ENCODE assay signal across 13 cellular contexts in the genomic region with DNA sequence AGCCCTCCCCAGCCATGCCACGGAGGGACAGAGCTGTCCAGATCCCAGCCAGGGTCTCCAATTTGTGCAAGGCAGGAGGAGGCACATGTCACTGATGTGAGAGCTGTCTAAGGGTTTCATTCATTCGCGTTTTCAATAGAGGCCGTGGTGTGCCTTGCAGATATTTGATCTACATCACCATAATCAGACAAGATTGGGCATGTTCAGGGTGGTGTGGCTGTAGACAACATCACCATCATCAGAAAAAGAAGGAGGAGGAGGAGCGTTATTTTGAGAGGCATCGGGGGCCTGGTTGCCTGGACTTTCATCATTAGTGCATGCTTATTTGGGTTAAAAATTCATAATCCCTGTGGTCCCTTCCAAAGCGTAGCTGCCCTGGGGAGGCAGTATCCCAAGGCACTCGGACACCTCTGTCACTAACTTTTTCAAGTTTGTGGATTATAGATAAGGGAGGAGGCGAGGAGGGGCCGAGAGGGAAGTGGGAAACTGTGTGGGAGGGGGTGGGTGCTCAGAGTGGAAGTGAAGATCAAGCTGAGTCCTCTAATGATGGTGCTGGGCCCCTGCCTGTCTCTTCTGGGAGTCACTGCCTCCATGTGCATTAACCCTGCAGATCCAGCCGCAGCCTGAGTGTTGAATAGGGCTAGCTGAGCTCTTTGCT.
DNase-seq lines count a peak whose midpoint lies in the region; ATAC-seq and TF ChIP-seq lines count a peak whose summit lies in the region.
"Had no signal": no experiment of that assay in that cellular context is flagged by ENCODE, and none has a peak within 500 bp of the region (broad histone marks: within the 10 kb centered on the region; RNA-seq: fewer than 3 reads in every experiment).

No MANE protein-coding gene starts in this region.

- H3K27ac ChIP-seq in foreskin keratinocyte (no peak overlapping the region), stomach (no peak overlapping the region)
- H3K27ac ChIP-seq: right lobe of liver, suprapubic skin had no signal

- TF ChIP-seq EP300 in stomach (IDR thresholded peaks at IDR 0.05): no peak

- H3K4me1 ChIP-seq in foreskin keratinocyte: peaks cover 17% of the 10 kb centered on the region
- H3K4me1 ChIP-seq in stomach: peaks cover 0 to 18% (median 13%) of the 10 kb centered on the region in 4 donors
- H3K4me1 ChIP-seq: right lobe of liver had no signal

- intact Hi-C loops in stomach (cut with DNase I; ENCODE audit: low total_unique reads): no loop called here

- H3K4me3 ChIP-seq in stomach: no peak overlapping the region
- H3K4me3 ChIP-seq: right lobe of liver, suprapubic skin had no signal

- H3K9me3 ChIP-seq in stomach: no peaks in the 10 kb centered on the region
- H3K9me3 ChIP-seq: right lobe of liver, suprapubic skin had no signal

- TF ChIP-seq POLR2A in stomach (IDR thresholded peaks at IDR 0.05): no peak

- TF ChIP-seq CTCF in GM10266 (IDR thresholded peaks at IDR 0.05; ENCODE audit: control insufficient read depth, insufficient read depth, low read depth, missing control alignments) (no peak), GM20000 (IDR thresholded peaks at IDR 0.05; ENCODE audit: extremely low read depth, missing control alignments) (no peak), foreskin keratinocyte (conservative IDR thresholded peaks at IDR 0.05) (peak; percentile 3), stomach (IDR thresholded peaks at IDR 0.05) (no peak)

- ATAC-seq in foreskin keratinocyte (peak; percentile 50), HG02571 (IDR thresholded peaks at IDR 0.05; ENCODE audit: unreplicated experiment) (no peak)
- ATAC-seq: activated CD4-positive, CD25-positive, alpha-beta regulatory T cell treated with anti-CD3 and anti-CD28 coated beads, Interleukin-2, amount 50 U/mL, for 24 hours; right lobe of liver had no signal

- DNase-seq in GM10266 (ENCODE audit: extremely low spot score) (peak; percentile 56), GM20000 (ENCODE audit: low spot score) (peak; percentile 73), NCI-H69 (lab: John Stamatoyannopoulos, UW) (peak; percentile 80), foreskin keratinocyte (peak; percentile 36 to 57), AG08395 (ENCODE audit: low spot score) (no peak), NCI-H82 treated with DMSO at 0.1 percent for 48 hours (lab: John Stamatoyannopoulos, UW; ENCODE audit: unreplicated experiment) (no peak), stomach (no peak)
- DNase-seq: activated T-cell treated with anti-CD3 and anti-CD28 coated beads, Interleukin-2, amount 50 U/mL, for 24 hours; NK-92 treated with Interleukin-12 subunit alpha and Interleukin-12 subunit beta, amount 100 ng/mL, for 24 hours had no signal

- 80 to 91% (median 85%) methylated on average over 11 of the region's 11 CpGs for WGBS in stomach, 5 donors

- H3K36me3 ChIP-seq in stomach: peaks cover 0 to 6% (median 1%) of the 10 kb centered on the region in 4 donors
- H3K36me3 ChIP-seq: suprapubic skin had no signal

- H3K27me3 ChIP-seq in foreskin keratinocyte (no peaks in the 10 kb centered on the region), stomach (no peaks in the 10 kb centered on the region)
- H3K27me3 ChIP-seq: right lobe of liver, suprapubic skin had no signal

Comparison
In these comparisons a context has a peak if more than half of its experiments do, and no peak if none do; other contexts are left out.
1. DNase-seq: peak in GM10266 (single experiment), GM20000 (single experiment), NCI-H69 (single experiment) and foreskin keratinocyte (2 of 2); none in AG08395 (single experiment), NCI-H82 treated with DMSO at 0.1 percent for 48 hours (single experiment) and stomach (single experiment).